In genomic region chr5:72523960-72524582, GRCh38 we compare ENCODE assay signal across 8 cellular contexts. TPM values are rescaled to one million over a fixed set of nuclear protein-coding genes. Genes with fewer than 3 reads are reported as not detected.
DNase-seq lines count a peak whose midpoint lies in the region; ATAC-seq, FAIRE-seq and TF ChIP-seq lines count a peak whose summit lies in the region.

No MANE protein-coding gene starts in this region.

- no TSS peak for BruUV-seq in Caco-2 (replicated peaks; lab: Mats Ljungman, UMichigan)

- ATAC-seq in GM21786 (IDR thresholded peaks at IDR 0.05; ENCODE audit: unreplicated experiment) (peak; percentile 79), HG03565 (IDR thresholded peaks at IDR 0.05; ENCODE audit: unreplicated experiment) (no peak)
- no peak for ATAC-seq in CD4-positive, alpha-beta T cell (ENCODE audit: poor library complexity)

- POLR2A ChIA-PET in Caco-2 (lab: Charles Lee), result no interaction called here
- POLR2A ChIA-PET in CD4-positive, alpha-beta T cell (lab: Charles Lee), result no interaction called here

- CTCF ChIA-PET in Caco-2 (lab: Charles Lee), result interaction anchor here (0.5 to 2.0 kb wide), 7 partner anchors 13 to 168 kb away, joined by 3 to 30 read pairs (median 3); no protein-coding TSS in a partner anchor
- CTCF ChIA-PET in CD4-positive, alpha-beta T cell (lab: Charles Lee), result interaction anchor here (1.0 to 1.2 kb wide), 2 partner anchors 11 to 158 kb away, joined by 3 read pairs; no protein-coding TSS in a partner anchor

- FAIRE-seq in colon (lab: Jason Lieb, UNC), result peak; percentile 77

- H3K79me2 ChIP-seq in mesendoderm (ENCODE audit: control insufficient read depth, insufficient read depth, low read length), result no peaks in the 10 kb centered on the region

- intact Hi-C loops in Caco-2 (cut with micrococcal nuclease; ENCODE audit: unreplicated experiment), result loop anchor here (1.0 kb wide), 2 partner anchors 130 to 158 kb away; no protein-coding TSS in a partner anchor
- intact Hi-C loops in CD4-positive, alpha-beta T cell (cut with DNase I, micrococcal nuclease), result no loop called here

- H3K4me1 Mint-ChIP-seq in Caco-2 (ENCODE audit: low read depth, unreplicated experiment), result no peaks in the 10 kb centered on the region
- no peaks in the 10 kb centered on the region for H3K4me1 Mint-ChIP-seq in CD4-positive, alpha-beta T cell (ENCODE audit: low read depth)

- peak in 1 of 2 experiments; percentile 44 for DNase-seq in Caco-2
- DNase-seq in NCI-H748 treated with DMSO at 0.1 percent for 48 hours (lab: John Stamatoyannopoulos, UW), result peak; percentile 21
- peak; percentile 78 for DNase-seq in mesendoderm
- no peak for DNase-seq in CD4-positive, alpha-beta T cell
- no peak for DNase-seq in stimulated activated CD4-positive, alpha-beta T cell treated with anti-CD3 and anti-CD28 coated beads, Interleukin-2, amount 100 ng/mL, for 48 hours

- no peak overlapping the region for H2AK5ac ChIP-seq in mesendoderm (ENCODE audit: low read length)

- H3K4me3 Mint-ChIP-seq in Caco-2 (ENCODE audit: unreplicated experiment), result no peak overlapping the region
- no peak overlapping the region for H3K4me3 Mint-ChIP-seq in CD4-positive, alpha-beta T cell

- no peak overlapping the region for H4K8ac ChIP-seq in mesendoderm (ENCODE audit: low read depth, low read length)

- no CpG with 5 or more reads among the region's 3 CpGs for WGBS in mesendoderm (ENCODE audit: extremely low coverage, insufficient coverage, low lambda C conversion rate)

- H3K4ac ChIP-seq in mesendoderm (ENCODE audit: low read depth, low read length), result no peak overlapping the region

- no peak overlapping the region for H3K9ac ChIP-seq in mesendoderm (ENCODE audit: low read length)

- H3K36me3 Mint-ChIP-seq in Caco-2 (ENCODE audit: insufficient read depth, unreplicated experiment), result no peaks in the 10 kb centered on the region
- no peaks in the 10 kb centered on the region for H3K36me3 Mint-ChIP-seq in CD4-positive, alpha-beta T cell (ENCODE audit: low read depth)

- H3K27ac Mint-ChIP-seq in Caco-2 (ENCODE audit: unreplicated experiment), result no peak overlapping the region
- H3K27ac Mint-ChIP-seq in CD4-positive, alpha-beta T cell, result no peak overlapping the region

- peaks cover 10% of the 10 kb centered on the region for H3K9me3 ChIP-seq in Caco-2
- no peaks in the 10 kb centered on the region for H3K9me3 ChIP-seq in CD4-positive, alpha-beta T cell (ENCODE audit: control insufficient read depth, low read length)

- no peak overlapping the region for H3K4me2 ChIP-seq in mesendoderm (ENCODE audit: low read length)

- H3K23ac ChIP-seq in mesendoderm (ENCODE audit: low read length), result no peak overlapping the region

- no peak overlapping the region for H2BK5ac ChIP-seq in mesendoderm (ENCODE audit: low read length)

- H3K27me3 ChIP-seq in Caco-2 (replicated peaks; ENCODE audit: control insufficient read depth, insufficient read depth, low read length) (no peaks in the 10 kb centered on the region), mesendoderm (ENCODE audit: insufficient read depth, low read length, poor library complexity) (no peaks in the 10 kb centered on the region)
- no peaks in the 10 kb centered on the region for H3K27me3 ChIP-seq in CD4-positive, alpha-beta T cell (ENCODE audit: control insufficient read depth, insufficient read depth, low read length)

- no peaks in the 10 kb centered on the region for H3K27me3 Mint-ChIP-seq in Caco-2 (ENCODE audit: insufficient read depth, unreplicated experiment)
- H3K27me3 Mint-ChIP-seq in CD4-positive, alpha-beta T cell, result no peaks in the 10 kb centered on the region

- no peak overlapping the region for H4K5ac ChIP-seq in mesendoderm (ENCODE audit: low read length)

- peaks cover 28% of the 10 kb centered on the region for H3K9me3 Mint-ChIP-seq in Caco-2 (ENCODE audit: unreplicated experiment)
- H3K9me3 Mint-ChIP-seq in CD4-positive, alpha-beta T cell, result peaks cover 5% of the 10 kb centered on the region

- TF ChIP-seq CTCF in Caco-2 (IDR thresholded peaks at IDR 0.05; ENCODE audit: insufficient read depth in 1 of 2, low read depth in 1 of 2, low read length in 1 of 2, severe bottlenecking in 1 of 2, unreplicated experiment in 1 of 2), result peak; percentile 21 to 55
- no peak for TF ChIP-seq CTCF in CD4-positive, alpha-beta T cell (IDR thresholded peaks at IDR 0.05)

- H3K79me1 ChIP-seq in mesendoderm (ENCODE audit: low read length), result no peaks in the 10 kb centered on the region

- H3K4me3 ChIP-seq in Caco-2 (ENCODE audit: low read depth, low read length) (no peak overlapping the region), mesendoderm (ENCODE audit: low read length) (no peak overlapping the region)

- no peak overlapping the region for H3K27ac ChIP-seq in mesendoderm (ENCODE audit: low read depth, low read length)
- H3K27ac ChIP-seq in CD4-positive, alpha-beta T cell (ENCODE audit: low read depth, low read length), result no peak overlapping the region

- no peak overlapping the region for H3K18ac ChIP-seq in mesendoderm (ENCODE audit: low read length)

- no peak overlapping the region for H3K56ac ChIP-seq in mesendoderm (ENCODE audit: low read length)

- H3K4me1 ChIP-seq in Caco-2, result no peaks in the 10 kb centered on the region
- H3K4me1 ChIP-seq in mesendoderm (ENCODE audit: control insufficient read depth, low read depth, low read length), result no peaks in the 10 kb centered on the region

- no peaks in the 10 kb centered on the region for H3K36me3 ChIP-seq in Caco-2 (ENCODE audit: control insufficient read depth, insufficient read depth, low read length)
- H3K36me3 ChIP-seq in mesendoderm (ENCODE audit: control insufficient read depth, insufficient read depth, low read length), result no peaks in the 10 kb centered on the region

- H2BK15ac ChIP-seq in mesendoderm (replicated peaks; ENCODE audit: low read depth), result no peak overlapping the region

- H2BK120ac ChIP-seq in mesendoderm (ENCODE audit: low read depth, low read length), result no peak overlapping the region

RNA-seq across cellular contexts. Expression of gene ZNF366, which starts 16.9 kb away (rescaled TPM):
- total RNA-seq in Caco-2 (2022), result not detected in 2 replicates
- polyA plus RNA-seq in mesendoderm (2013, experiment 1 of 2), result not detected
- polyA plus RNA-seq in mesendoderm (2013, experiment 2 of 2), result not detected
- under 1 TPM; 0.06 to 0.14 TPM for total RNA-seq in CD4-positive, alpha-beta T cell

Comparison
In these comparisons a context has a peak if more than half of its experiments do, and no peak if none do; other contexts are left out.
1. DNase-seq: peak in NCI-H748 treated with DMSO at 0.1 percent for 48 hours (single experiment) and mesendoderm (single experiment); none in CD4-positive, alpha-beta T cell (0 of 10) and stimulated activated CD4-positive, alpha-beta T cell treated with anti-CD3 and anti-CD28 coated beads, Interleukin-2, amount 100 ng/mL, for 48 hours (0 of 2).